In genomic region chr3:110946810-110947209, GRCh38 we compare ENCODE assay signal across 1 cellular context.
A peak's percentile ranks its signal among the peaks of the same experiment; 100 is the strongest.
TF ChIP-seq lines count a peak whose summit lies in the region.

No MANE protein-coding gene starts in this region.

TF ChIP-seq in HepG2, 621 proteins besides CTCF, POLR2A, EP300 and RAD21 (continued from another document and continues in another):
- TF ChIP-seq FOXP1 (IDR thresholded peaks at IDR 0.05) = no peak
- TF ChIP-seq FOXP1 (CRISPR knock-in tag; IDR thresholded peaks at IDR 0.05) = peak; percentile 66
- TF ChIP-seq GATAD2A (CRISPR knock-in tag; IDR thresholded peaks at IDR 0.05) = peak; percentile 62; the same call in 1 of the 2 replicates
- no peak for TF ChIP-seq MTA1 (CRISPR knock-in tag; IDR thresholded peaks at IDR 0.05; ENCODE audit: borderline replicate concordance)
- no peak for TF ChIP-seq IRF1 (CRISPR knock-in tag; IDR thresholded peaks at IDR 0.05; ENCODE audit: low read depth)
- TF ChIP-seq JDP2 (CRISPR knock-in tag; IDR thresholded peaks at IDR 0.05; ENCODE audit: borderline replicate concordance) = no peak
- TF ChIP-seq SMAD9 (CRISPR knock-in tag; IDR thresholded peaks at IDR 0.05) = no peak
- TF ChIP-seq ELF3 (CRISPR knock-in tag; IDR thresholded peaks at IDR 0.05) = no peak
- TF ChIP-seq ARID5B (CRISPR knock-in tag; IDR thresholded peaks at IDR 0.05) = peak; percentile 71
- no peak for TF ChIP-seq ZBTB33 (CRISPR knock-in tag; IDR thresholded peaks at IDR 0.05)
- TF ChIP-seq ZNF292 (CRISPR knock-in tag; IDR thresholded peaks at IDR 0.05; ENCODE audit: borderline replicate concordance, low read depth) = no peak
- no peak for TF ChIP-seq HHEX (CRISPR knock-in tag; IDR thresholded peaks at IDR 0.05)
- no peak for TF ChIP-seq DPF2 (CRISPR knock-in tag; IDR thresholded peaks at IDR 0.05; ENCODE audit: borderline replicate concordance, low read depth)
- TF ChIP-seq RFX1 (IDR thresholded peaks at IDR 0.05) = no peak
- no peak for TF ChIP-seq FOSL1 (CRISPR knock-in tag; IDR thresholded peaks at IDR 0.05; ENCODE audit: borderline replicate concordance)
- TF ChIP-seq ZBTB40 (IDR thresholded peaks at IDR 0.05) = no peak
- no peak for TF ChIP-seq ZBTB40 (CRISPR knock-in tag; IDR thresholded peaks at IDR 0.05)
- TF ChIP-seq ZNF263 (CRISPR knock-in tag; IDR thresholded peaks at IDR 0.05) = no peak
- peak; percentile 97 for TF ChIP-seq ZNF20 (CRISPR knock-in tag; IDR thresholded peaks at IDR 0.05)
- peak; percentile 60; the same call in 1 of the 2 replicates for TF ChIP-seq ZNF816 (CRISPR knock-in tag; IDR thresholded peaks at IDR 0.05; ENCODE audit: borderline replicate concordance)
- TF ChIP-seq DMTF1 (CRISPR knock-in tag; IDR thresholded peaks at IDR 0.05) = no peak
- peak; percentile 95; the same call in 1 of the 2 replicates for TF ChIP-seq AHDC1 (CRISPR knock-in tag; IDR thresholded peaks at IDR 0.05; ENCODE audit: borderline replicate concordance)
- peak; percentile 19 for TF ChIP-seq SKI (IDR thresholded peaks at IDR 0.05; ENCODE audit: partially characterized antibody)
- 0 out of 2 replicates have a peak, but pooled peaks have one; percentile 33 for TF ChIP-seq NAIF1 (CRISPR knock-in tag; IDR thresholded peaks at IDR 0.05; ENCODE audit: borderline replicate concordance)
- TF ChIP-seq PRDM4 (CRISPR knock-in tag; IDR thresholded peaks at IDR 0.05; ENCODE audit: borderline replicate concordance) = no peak
- TF ChIP-seq NFE2L2 (IDR thresholded peaks at IDR 0.05; ENCODE audit: low read length) = no peak
- no peak for TF ChIP-seq STAG1 (CRISPR knock-in tag; IDR thresholded peaks at IDR 0.05)
- TF ChIP-seq SOX5 (CRISPR knock-in tag; IDR thresholded peaks at IDR 0.05; ENCODE audit: borderline replicate concordance) = peak; percentile 68; the same call in 1 of the 2 replicates
